8 cellular contexts compared by ENCODE assay signal in genomic region chr17:6641374-6641818, GRCh38. TPM values are rescaled to one million over a fixed set of nuclear protein-coding genes. Genes with fewer than 3 reads are reported as not detected.
DNase-seq lines count a peak whose midpoint lies in the region; ATAC-seq and TF ChIP-seq lines count a peak whose summit lies in the region.

No MANE protein-coding gene starts in this region.

- intact Hi-C loops in Caco-2 (cut with micrococcal nuclease; ENCODE audit: unreplicated experiment) (loop anchor here (1.0 to 5.0 kb wide), 2 partner anchors 10 to 169 kb away; partner anchors contain the start of genes C17orf100 and MED31), lower leg skin (cut with DNase I; ENCODE audit: low total_unique reads) (no loop called here)

- H3K36me3 Mint-ChIP-seq in Caco-2 (ENCODE audit: insufficient read depth, unreplicated experiment) = peaks cover 9% of the 10 kb centered on the region

- CTCF ChIA-PET in Caco-2 (lab: Charles Lee) = no interaction called here

- TF ChIP-seq POLR2A in lower leg skin (IDR thresholded peaks at IDR 0.05) = no peak

- H3K27ac Mint-ChIP-seq in Caco-2 (ENCODE audit: unreplicated experiment) = peak overlapping the region; percentile 95

- no peaks in the 10 kb centered on the region for H3K27me3 ChIP-seq in Caco-2 (replicated peaks; ENCODE audit: control insufficient read depth, insufficient read depth, low read length)

- H3K9me3 ChIP-seq in Caco-2 (no peaks in the 10 kb centered on the region), KOPT-K1 (ENCODE audit: insufficient read depth, low read length, poor library complexity, severe bottlenecking) (no peaks in the 10 kb centered on the region)

- POLR2A ChIA-PET in Caco-2 (lab: Charles Lee) = interaction anchor here (1.3 kb wide), 1 partner anchor 10 kb away, joined by 6 read pairs; the partner anchor contains the start of genes C17orf100 and MED31

- no peaks in the 10 kb centered on the region for H3K4me1 ChIP-seq in Caco-2
- H3K4me1 ChIP-seq in urinary bladder (ENCODE audit: insufficient read depth) = no peaks in the 10 kb centered on the region

- peak overlapping the region; percentile 91 for H3K4me3 Mint-ChIP-seq in Caco-2 (ENCODE audit: unreplicated experiment)

- ATAC-seq in HG02623 (IDR thresholded peaks at IDR 0.05; ENCODE audit: unreplicated experiment) (no peak), GM21619 (IDR thresholded peaks at IDR 0.05; ENCODE audit: unreplicated experiment) (no peak)

- no peaks in the 10 kb centered on the region for H3K27me3 Mint-ChIP-seq in Caco-2 (ENCODE audit: insufficient read depth, unreplicated experiment)

- DNase-seq in Caco-2 (no peak), astrocyte of the cerebellum (ENCODE audit: low read depth) (no peak), lower leg skin (ENCODE audit: low spot score in 2 of 2) (no peak), UCSD-AML1 (lab: John Stamatoyannopoulos, UW; ENCODE audit: unreplicated experiment) (no peak)

- WGBS in lower leg skin, 2 donors = 1 to 2% methylated on average over 14 of the region's 14 CpGs
- 2% methylated on average over 14 of the region's 14 CpGs for WGBS in urinary bladder

- H3K36me3 ChIP-seq in Caco-2 (ENCODE audit: control insufficient read depth, insufficient read depth, low read length) (no peaks in the 10 kb centered on the region), KOPT-K1 (ENCODE audit: insufficient read depth, low read length) (peaks cover 43% of the 10 kb centered on the region), urinary bladder (ENCODE audit: insufficient read depth) (no peaks in the 10 kb centered on the region)

- H3K4me3 ChIP-seq in Caco-2 (ENCODE audit: low read depth, low read length) (peak overlapping the region; percentile 71), astrocyte of the cerebellum (ENCODE audit: low read depth, low read length) (peak overlapping the region; percentile 91), lower leg skin (ENCODE audit: low read depth, poor library complexity, severe bottlenecking) (peak overlapping the region; percentile 81), urinary bladder (ENCODE audit: low read depth, low read length) (peak overlapping the region; percentile 93)

- peak overlapping the region; percentile 91 for H3K27ac ChIP-seq in KOPT-K1 (ENCODE audit: low read depth, low read length, poor library complexity, severe bottlenecking)
- peak overlapping the region; percentile 61 for H3K27ac ChIP-seq in urinary bladder (ENCODE audit: low read depth)

- in situ Hi-C loops in astrocyte of the cerebellum (cut with HindIII; ENCODE audit: low sequenced_read_pairs) = no loop called here

- TSS peak; percentile 65 for BruUV-seq in Caco-2 (replicated peaks; lab: Mats Ljungman, UMichigan)

- no peak for TF ChIP-seq CTCF in Caco-2 (IDR thresholded peaks at IDR 0.05; ENCODE audit: insufficient read depth in 1 of 2, low read depth in 1 of 2, low read length in 1 of 2, severe bottlenecking in 1 of 2, unreplicated experiment in 1 of 2)
- no peak for TF ChIP-seq CTCF in astrocyte of the cerebellum (IDR thresholded peaks at IDR 0.05; ENCODE audit: low read depth, low read length, missing control alignments)
- TF ChIP-seq CTCF in lower leg skin (IDR thresholded peaks at IDR 0.05) = no peak

- no peaks in the 10 kb centered on the region for H3K9me3 Mint-ChIP-seq in Caco-2 (ENCODE audit: unreplicated experiment)

- no peaks in the 10 kb centered on the region for H3K4me1 Mint-ChIP-seq in Caco-2 (ENCODE audit: low read depth, unreplicated experiment)

RNA-seq across cellular contexts. Expression of gene TXNDC17, which starts 0.5 kb away (rescaled TPM):
- total RNA-seq in Caco-2 (2022) (59.1 and 68.6 TPM in 2 replicates), lower leg skin (100 to 1,000 TPM in 2 of 4 donors, 10 to 100 TPM in 2; 56.9 to 149 (median 98.0) TPM), urinary bladder (34.0 TPM)
- 164 TPM for polyA plus RNA-seq in urinary bladder

RNA-seq across cellular contexts. Expression of gene KIAA0753, which starts 0.9 kb away (rescaled TPM):
- 7.7 and 9.8 TPM in 2 replicates for total RNA-seq in Caco-2 (2022)
- 10 to 100 TPM in 3 of 4 donors, 1 to 10 TPM in 1; 8.1 to 19.6 (median 13.8) TPM for total RNA-seq in lower leg skin
- 23.7 TPM for total RNA-seq in urinary bladder
- polyA plus RNA-seq in urinary bladder = 8.5 TPM

RNA-seq across cellular contexts. Expression of gene MED31, which starts 10.0 kb away (rescaled TPM):
- total RNA-seq in Caco-2 (2022) = 9.5 and 10.2 TPM in 2 replicates
- 10 to 100 TPM in 2 of 4 donors, 1 to 10 TPM in 2; 2.4 to 16.5 (median 9.8) TPM for total RNA-seq in lower leg skin
- total RNA-seq in urinary bladder = 16.9 TPM
- 12.8 TPM for polyA plus RNA-seq in urinary bladder

RNA-seq across cellular contexts. Expression of gene C17orf100, which starts 10.2 kb away (rescaled TPM):
- 3.1 and 3.4 TPM in 2 replicates for total RNA-seq in Caco-2 (2022)
- 1 to 10 TPM in 2 of 4 donors, under 1 TPM in 2; 0.81 to 3.3 (median 1.6) TPM for total RNA-seq in lower leg skin
- 1.2 TPM for total RNA-seq in urinary bladder
- 3.0 TPM for polyA plus RNA-seq in urinary bladder
